12 cellular contexts compared by ENCODE assay signal in genomic region chr1:162062542-162063015, GRCh38. TPM values are rescaled to one million over a fixed set of nuclear protein-coding genes. Genes with fewer than 3 reads are reported as not detected.
DNase-seq lines count a peak whose midpoint lies in the region; ATAC-seq and TF ChIP-seq lines count a peak whose summit lies in the region.
"Had no signal": no experiment of that assay in that cellular context is flagged by ENCODE, and none has a peak within 500 bp of the region (broad histone marks: within the 10 kb centered on the region; RNA-seq: fewer than 3 reads in every experiment).

No MANE protein-coding gene starts in this region.

- POLR2A ChIA-PET in HEK293 (lab: Yijun Ruan, JAX): interaction anchor here (1.3 to 1.6 kb wide), 4 partner anchors 8 to 499 kb away, joined by 3 read pairs; partner anchors contain the start of gene UAP1

- H3K36me3 Mint-ChIP-seq in activated naive CD4-positive, alpha-beta T cell treated with anti-CD3 and anti-CD28 coated beads, Interleukin-2, amount 10 ng/mL, durations not matched to agents 7 days and 5 days: no peaks in the 10 kb centered on the region

- no peak overlapping the region for H3K4me3 Mint-ChIP-seq in activated naive CD4-positive, alpha-beta T cell treated with anti-CD3 and anti-CD28 coated beads, Interleukin-2, amount 10 ng/mL, durations not matched to agents 7 days and 5 days
- H3K4me3 Mint-ChIP-seq: T-helper 2 cell treated with Interferon-gamma antibody and Interleukin-4, amounts not matched to agents 5 μg/mL and 100 μg/mL, for 36 hours had no signal

- H3K9me3 ChIP-seq in HEK293 (ENCODE audit: control insufficient read depth, insufficient read depth, low read depth, low read length): no peaks in the 10 kb centered on the region
- H3K9me3 ChIP-seq: left lung, transverse colon had no signal

- no peaks in the 10 kb centered on the region for H3K9me3 Mint-ChIP-seq in activated naive CD4-positive, alpha-beta T cell treated with anti-CD3 and anti-CD28 coated beads, Interleukin-2, amount 10 ng/mL, durations not matched to agents 7 days and 5 days
- H3K9me3 Mint-ChIP-seq: T-helper 2 cell treated with Interferon-gamma antibody and Interleukin-4, amounts not matched to agents 5 μg/mL and 100 μg/mL, for 36 hours had no signal

- intact Hi-C loops in sciatic nerve (cut with DNase I): no loop called here

- H3K4me3 ChIP-seq in HEK293 (ENCODE audit: low read depth, low read length): no peak overlapping the region
- H3K4me3 ChIP-seq in choroid plexus epithelial cell (ENCODE audit: low read depth, low read length): no peak overlapping the region
- H3K4me3 ChIP-seq: left lung, transverse colon had no signal

- peaks cover 20% of the 10 kb centered on the region for H3K27me3 Mint-ChIP-seq in activated naive CD4-positive, alpha-beta T cell treated with anti-CD3 and anti-CD28 coated beads, Interleukin-2, amount 10 ng/mL, durations not matched to agents 7 days and 5 days

- no peaks in the 10 kb centered on the region for H3K4me1 Mint-ChIP-seq in activated naive CD4-positive, alpha-beta T cell treated with anti-CD3 and anti-CD28 coated beads, Interleukin-2, amount 10 ng/mL, durations not matched to agents 7 days and 5 days

- TF ChIP-seq CTCF in HEK293 (tag by site-specific recombination; IDR thresholded peaks at IDR 0.05) (no peak), choroid plexus epithelial cell (conservative IDR thresholded peaks at IDR 0.05; ENCODE audit: low read depth, low read length) (no peak), omental fat pad (IDR thresholded peaks at IDR 0.05) (no peak)

- peak; percentile 67 for DNase-seq in NCI-H2227 treated with DMSO at 0.1 percent for 48 hours (lab: John Stamatoyannopoulos, UW)
- peak; percentile 82 for DNase-seq in choroid plexus epithelial cell (ENCODE audit: low read depth)
- no peak for DNase-seq in omental fat pad (ENCODE audit: low spot score)
- no peak for DNase-seq in sciatic nerve (ENCODE audit: low spot score)
- no peak for DNase-seq in AG20443 (ENCODE audit: low spot score)
- DNase-seq in activated naive CD4-positive, alpha-beta T cell treated with anti-CD3 and anti-CD28 coated beads, Interleukin-2, amount 10 ng/mL, durations not matched to agents 7 days and 5 days: no peak
- no peak for DNase-seq in GDM1 (lab: John Stamatoyannopoulos, UW)
- DNase-seq: activated CD8-positive, alpha-beta memory T cell treated with anti-CD3 and anti-CD28 coated beads, Interleukin-2, amount 50 U/mL, for 48 hours; left lung; transverse colon had no signal

- CTCF ChIA-PET in HEK293 (lab: Yijun Ruan, JAX): interaction anchor here (0.5 to 2.8 kb wide), 11 partner anchors 9 to 301 kb away, joined by 3 to 23 read pairs (median 3); no protein-coding TSS in a partner anchor
- CTCF ChIA-PET in activated naive CD4-positive, alpha-beta T cell treated with anti-CD3 and anti-CD28 coated beads, Interleukin-2, amount 10 ng/mL, durations not matched to agents 7 days and 5 days (lab: Charles Lee): interaction anchor here (1.3 kb wide), 1 partner anchor 25 kb away, joined by 4 read pairs; no protein-coding TSS in a partner anchor

- H3K27ac ChIP-seq in HEK293 (ENCODE audit: extremely low read depth, low read depth, low read length): peak overlapping the region; percentile 47
- H3K27ac ChIP-seq: left lung, transverse colon had no signal

- peaks cover 20% of the 10 kb centered on the region for H3K4me1 ChIP-seq in HEK293 (ENCODE audit: control insufficient read depth, insufficient read depth, low read length)
- H3K4me1 ChIP-seq: left lung had no signal

- no peak overlapping the region for H3K27ac Mint-ChIP-seq in activated naive CD4-positive, alpha-beta T cell treated with anti-CD3 and anti-CD28 coated beads, Interleukin-2, amount 10 ng/mL, durations not matched to agents 7 days and 5 days
- H3K27ac Mint-ChIP-seq: T-helper 2 cell treated with Interferon-gamma antibody and Interleukin-4, amounts not matched to agents 5 μg/mL and 100 μg/mL, for 36 hours had no signal

- peak; percentile 82 for ATAC-seq in omental fat pad (ENCODE audit: low FRiP score)
- no peak for ATAC-seq in sciatic nerve
- ATAC-seq: left lung had no signal

- no peaks in the 10 kb centered on the region for H3K36me3 ChIP-seq in HEK293 (ENCODE audit: control insufficient read depth in 2 of 2, insufficient read depth in 1 of 2, low read length in 2 of 2)
- H3K36me3 ChIP-seq: left lung, transverse colon had no signal

TF ChIP-seq in HEK293, 187 proteins besides CTCF, POLR2A, EP300 and RAD21 (continues in another document):
- no peak for TF ChIP-seq ZNF530 (tag by site-specific recombination; IDR thresholded peaks at IDR 0.05; ENCODE audit: low read depth)
- peak; percentile 83 for TF ChIP-seq ZNF341 (tag by site-specific recombination; IDR thresholded peaks at IDR 0.05; ENCODE audit: low read depth)
- 0 out of 2 replicates have a peak, but pooled peaks have one; percentile 12 for TF ChIP-seq OVOL3 (tag by site-specific recombination; IDR thresholded peaks at IDR 0.05)
- TF ChIP-seq ZNF366 (tag by site-specific recombination; conservative IDR thresholded peaks at IDR 0.05): peak; percentile 54; the same call in 1 of the 2 replicates
- no peak for TF ChIP-seq YY1 (tag by site-specific recombination; IDR thresholded peaks at IDR 0.05)
- no peak for TF ChIP-seq ZSCAN16 (tag by site-specific recombination; IDR thresholded peaks at IDR 0.05)
- TF ChIP-seq ZFP3 (tag by site-specific recombination; IDR thresholded peaks at IDR 0.05; ENCODE audit: low read depth): no peak
- no peak for TF ChIP-seq ZNF184 (tag by site-specific recombination; IDR thresholded peaks at IDR 0.05)
- no peak for TF ChIP-seq ZNF518A (tag by site-specific recombination; conservative IDR thresholded peaks at IDR 0.05; ENCODE audit: low read depth)
- no peak for TF ChIP-seq ZNF311 (tag by site-specific recombination; IDR thresholded peaks at IDR 0.05; ENCODE audit: borderline replicate concordance)
- no peak for TF ChIP-seq ZNF214 (tag by site-specific recombination; IDR thresholded peaks at IDR 0.05; ENCODE audit: borderline replicate concordance)
- no peak for TF ChIP-seq ZNF266 (tag by site-specific recombination; IDR thresholded peaks at IDR 0.05; ENCODE audit: low read depth)
- no peak for TF ChIP-seq ZNF488 (tag by site-specific recombination; IDR thresholded peaks at IDR 0.05)
- no peak for TF ChIP-seq GLIS2 (tag by site-specific recombination; IDR thresholded peaks at IDR 0.05)
- TF ChIP-seq ZNF776 (tag by site-specific recombination; IDR thresholded peaks at IDR 0.05; ENCODE audit: borderline replicate concordance): no peak
- TF ChIP-seq ZNF555 (tag by site-specific recombination; conservative IDR thresholded peaks at IDR 0.05): no peak

RNA-seq across cellular contexts. Expression of gene NOS1AP, which starts 6.9 kb away (rescaled TPM):
- total RNA-seq in omental fat pad (1 to 10 TPM; 1.9 to 5.4 (median 3.1) TPM), sciatic nerve (9.1 TPM)

RNA-seq across cellular contexts. Expression of gene OLFML2B, which starts 38.9 kb away (rescaled TPM):
- 10 to 100 TPM; 12.5 to 27.2 (median 16.8) TPM for total RNA-seq in omental fat pad
- total RNA-seq in sciatic nerve: 50.3 TPM

Comparison
In these comparisons a context has a peak if more than half of its experiments do, and no peak if none do; other contexts are left out.
1. DNase-seq: peak in NCI-H2227 treated with DMSO at 0.1 percent for 48 hours (single experiment) and choroid plexus epithelial cell (single experiment); none in omental fat pad (single experiment), sciatic nerve (single experiment), AG20443 (single experiment), activated naive CD4-positive, alpha-beta T cell treated with anti-CD3 and anti-CD28 coated beads, Interleukin-2, amount 10 ng/mL, durations not matched to agents 7 days and 5 days (single experiment) and GDM1 (single experiment).